ENCODE assay signal across 1 cellular context in the genomic region with DNA sequence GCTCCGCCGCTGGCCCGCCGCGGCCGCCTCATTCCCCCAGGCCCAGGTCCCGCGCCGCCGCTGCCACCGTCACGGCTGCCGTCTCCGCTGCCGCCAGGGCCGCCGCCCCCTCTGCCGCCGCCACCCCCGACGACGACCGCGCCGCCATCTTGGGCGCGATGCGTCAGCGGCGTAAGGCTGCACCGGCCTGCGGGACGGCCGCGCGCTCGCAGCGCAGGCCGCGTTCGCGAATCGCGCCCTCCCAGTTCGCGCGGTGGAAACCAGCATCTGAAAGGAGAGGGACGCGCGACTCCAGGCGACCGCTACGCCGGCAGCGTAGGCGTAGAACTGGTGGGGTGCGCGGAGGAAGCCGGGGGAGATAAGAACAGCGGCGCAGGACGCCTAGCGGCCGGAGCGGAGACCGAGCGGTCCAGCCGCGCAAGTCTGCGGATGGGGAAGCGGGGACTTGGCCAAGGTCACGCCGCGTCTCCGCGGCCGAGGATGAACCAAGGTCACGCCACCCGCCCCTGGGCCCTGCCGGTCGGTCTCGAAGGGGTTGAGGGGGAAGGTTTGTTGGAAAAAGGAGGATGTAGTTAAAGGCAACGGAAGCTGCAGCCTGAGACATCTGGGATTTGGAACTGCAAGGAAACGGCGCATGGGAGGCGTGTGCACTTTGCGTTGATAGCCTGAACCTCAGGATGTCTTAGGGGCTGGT.
TF ChIP-seq lines count a peak whose summit lies in the region.

Gene NUDT3 (minus strand): TSS at position 173 of the 694 bp plus-strand sequence. CDS start 307 bp downstream, outside the sequence.

TF ChIP-seq in HepG2, 621 proteins besides CTCF, POLR2A, EP300 and RAD21 (continued from another document and continues in another):
- TF ChIP-seq ZNF83 (CRISPR knock-in tag; IDR thresholded peaks at IDR 0.05; ENCODE audit: borderline replicate concordance) = no peak; the same call in 1 of the 2 replicates
- no peak for TF ChIP-seq ZNF136 (CRISPR knock-in tag; IDR thresholded peaks at IDR 0.05; ENCODE audit: low read depth)
- TF ChIP-seq, protein P1, sequence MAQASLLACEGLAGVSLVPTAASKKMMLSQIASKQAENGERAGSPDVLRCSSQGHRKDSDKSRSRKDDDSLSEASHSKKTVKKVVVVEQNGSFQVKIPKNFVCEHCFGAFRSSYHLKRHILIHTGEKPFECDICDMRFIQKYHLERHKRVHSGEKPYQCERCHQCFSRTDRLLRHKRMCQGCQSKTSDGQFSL (CRISPR knock-in tag; IDR thresholded peaks at IDR 0.05) = no peak; the same call in 1 of the 2 replicates
- no peak for TF ChIP-seq MAFF (IDR thresholded peaks at IDR 0.05; ENCODE audit: low read depth, low read length)
- no peak for TF ChIP-seq PCBP1 (IDR thresholded peaks at IDR 0.05; ENCODE audit: borderline replicate concordance, low read depth, low read length)
- no peak for TF ChIP-seq NCOA5 (CRISPR knock-in tag; IDR thresholded peaks at IDR 0.05)
- TF ChIP-seq ZNF18 (CRISPR knock-in tag; IDR thresholded peaks at IDR 0.05; ENCODE audit: insufficient replicate concordance) = no peak
- no peak for TF ChIP-seq MLLT10 (CRISPR knock-in tag; IDR thresholded peaks at IDR 0.05)
- TF ChIP-seq FLYWCH1 (CRISPR knock-in tag; IDR thresholded peaks at IDR 0.05) = no peak
- TF ChIP-seq ZBTB42 (CRISPR knock-in tag; IDR thresholded peaks at IDR 0.05) = no peak
- TF ChIP-seq, protein P2, sequence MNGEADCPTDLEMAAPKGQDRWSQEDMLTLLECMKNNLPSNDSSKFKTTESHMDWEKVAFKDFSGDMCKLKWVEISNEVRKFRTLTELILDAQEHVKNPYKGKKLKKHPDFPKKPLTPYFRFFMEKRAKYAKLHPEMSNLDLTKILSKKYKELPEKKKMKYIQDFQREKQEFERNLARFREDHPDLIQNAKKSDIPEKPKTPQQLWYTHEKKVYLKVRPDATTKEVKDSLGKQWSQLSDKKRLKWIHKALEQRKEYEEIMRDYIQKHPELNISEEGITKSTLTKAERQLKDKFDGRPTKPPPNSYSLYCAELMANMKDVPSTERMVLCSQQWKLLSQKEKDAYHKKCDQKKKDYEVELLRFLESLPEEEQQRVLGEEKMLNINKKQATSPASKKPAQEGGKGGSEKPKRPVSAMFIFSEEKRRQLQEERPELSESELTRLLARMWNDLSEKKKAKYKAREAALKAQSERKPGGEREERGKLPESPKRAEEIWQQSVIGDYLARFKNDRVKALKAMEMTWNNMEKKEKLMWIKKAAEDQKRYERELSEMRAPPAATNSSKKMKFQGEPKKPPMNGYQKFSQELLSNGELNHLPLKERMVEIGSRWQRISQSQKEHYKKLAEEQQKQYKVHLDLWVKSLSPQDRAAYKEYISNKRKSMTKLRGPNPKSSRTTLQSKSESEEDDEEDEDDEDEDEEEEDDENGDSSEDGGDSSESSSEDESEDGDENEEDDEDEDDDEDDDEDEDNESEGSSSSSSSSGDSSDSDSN (CRISPR knock-in tag; IDR thresholded peaks at IDR 0.05) = peak; percentile 81
- no peak for TF ChIP-seq SRSF9 (IDR thresholded peaks at IDR 0.05; ENCODE audit: borderline replicate concordance, insufficient read depth, low read depth, low read length, poor library complexity, severe bottlenecking)
- TF ChIP-seq TRAFD1 (CRISPR knock-in tag; IDR thresholded peaks at IDR 0.05; ENCODE audit: borderline replicate concordance) = no peak
- no peak; the same call in 1 of the 2 replicates for TF ChIP-seq ZNF430 (CRISPR knock-in tag; IDR thresholded peaks at IDR 0.05)
- no peak for TF ChIP-seq HDAC6 (IDR thresholded peaks at IDR 0.05; ENCODE audit: low read depth, low read length)
- TF ChIP-seq CREM (IDR thresholded peaks at IDR 0.05) = no peak
- TF ChIP-seq CREM (CRISPR knock-in tag; IDR thresholded peaks at IDR 0.05) = no peak
- no peak for TF ChIP-seq ZNF20 (CRISPR knock-in tag; IDR thresholded peaks at IDR 0.05)
- TF ChIP-seq ZZZ3 (CRISPR knock-in tag; IDR thresholded peaks at IDR 0.05; ENCODE audit: borderline replicate concordance) = no peak
- no peak; the same call in 1 of the 2 replicates for TF ChIP-seq AKAP8 (CRISPR knock-in tag; IDR thresholded peaks at IDR 0.05)
- TF ChIP-seq, protein P3, sequence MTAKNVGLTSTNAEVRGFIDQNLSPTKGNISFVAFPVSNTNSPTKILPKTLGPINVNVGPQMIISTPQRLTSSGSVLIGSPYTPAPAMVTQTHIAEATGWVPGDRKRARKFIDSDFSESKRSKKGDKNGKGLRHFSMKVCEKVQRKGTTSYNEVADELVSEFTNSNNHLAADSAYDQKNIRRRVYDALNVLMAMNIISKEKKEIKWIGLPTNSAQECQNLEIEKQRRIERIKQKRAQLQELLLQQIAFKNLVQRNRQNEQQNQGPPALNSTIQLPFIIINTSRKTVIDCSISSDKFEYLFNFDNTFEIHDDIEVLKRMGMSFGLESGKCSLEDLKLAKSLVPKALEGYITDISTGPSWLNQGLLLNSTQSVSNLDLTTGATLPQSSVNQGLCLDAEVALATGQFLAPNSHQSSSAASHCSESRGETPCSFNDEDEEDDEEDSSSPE (CRISPR knock-in tag; IDR thresholded peaks at IDR 0.05) = peak; percentile 71
- TF ChIP-seq HOXA7 (CRISPR knock-in tag; IDR thresholded peaks at IDR 0.05) = no peak
- no peak; the same call in 1 of the 2 replicates for TF ChIP-seq ZNF607 (CRISPR knock-in tag; IDR thresholded peaks at IDR 0.05; ENCODE audit: borderline replicate concordance)
- TF ChIP-seq ZNF569 (CRISPR knock-in tag; IDR thresholded peaks at IDR 0.05; ENCODE audit: borderline replicate concordance) = no peak
- TF ChIP-seq PAF1 (CRISPR knock-in tag; IDR thresholded peaks at IDR 0.05) = no peak
- TF ChIP-seq ZC3H13 (CRISPR knock-in tag; IDR thresholded peaks at IDR 0.05) = peak; percentile 94
- TF ChIP-seq, protein P4, sequence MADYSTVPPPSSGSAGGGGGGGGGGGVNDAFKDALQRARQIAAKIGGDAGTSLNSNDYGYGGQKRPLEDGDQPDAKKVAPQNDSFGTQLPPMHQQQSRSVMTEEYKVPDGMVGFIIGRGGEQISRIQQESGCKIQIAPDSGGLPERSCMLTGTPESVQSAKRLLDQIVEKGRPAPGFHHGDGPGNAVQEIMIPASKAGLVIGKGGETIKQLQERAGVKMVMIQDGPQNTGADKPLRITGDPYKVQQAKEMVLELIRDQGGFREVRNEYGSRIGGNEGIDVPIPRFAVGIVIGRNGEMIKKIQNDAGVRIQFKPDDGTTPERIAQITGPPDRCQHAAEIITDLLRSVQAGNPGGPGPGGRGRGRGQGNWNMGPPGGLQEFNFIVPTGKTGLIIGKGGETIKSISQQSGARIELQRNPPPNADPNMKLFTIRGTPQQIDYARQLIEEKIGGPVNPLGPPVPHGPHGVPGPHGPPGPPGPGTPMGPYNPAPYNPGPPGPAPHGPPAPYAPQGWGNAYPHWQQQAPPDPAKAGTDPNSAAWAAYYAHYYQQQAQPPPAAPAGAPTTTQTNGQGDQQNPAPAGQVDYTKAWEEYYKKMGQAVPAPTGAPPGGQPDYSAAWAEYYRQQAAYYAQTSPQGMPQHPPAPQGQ (CRISPR knock-in tag; IDR thresholded peaks at IDR 0.05; ENCODE audit: borderline replicate concordance) = no peak
- no peak for TF ChIP-seq MTF1 (CRISPR knock-in tag; IDR thresholded peaks at IDR 0.05)
- peak; percentile 99 for TF ChIP-seq ZNF777 (CRISPR knock-in tag; IDR thresholded peaks at IDR 0.05)
- TF ChIP-seq, protein P5, sequence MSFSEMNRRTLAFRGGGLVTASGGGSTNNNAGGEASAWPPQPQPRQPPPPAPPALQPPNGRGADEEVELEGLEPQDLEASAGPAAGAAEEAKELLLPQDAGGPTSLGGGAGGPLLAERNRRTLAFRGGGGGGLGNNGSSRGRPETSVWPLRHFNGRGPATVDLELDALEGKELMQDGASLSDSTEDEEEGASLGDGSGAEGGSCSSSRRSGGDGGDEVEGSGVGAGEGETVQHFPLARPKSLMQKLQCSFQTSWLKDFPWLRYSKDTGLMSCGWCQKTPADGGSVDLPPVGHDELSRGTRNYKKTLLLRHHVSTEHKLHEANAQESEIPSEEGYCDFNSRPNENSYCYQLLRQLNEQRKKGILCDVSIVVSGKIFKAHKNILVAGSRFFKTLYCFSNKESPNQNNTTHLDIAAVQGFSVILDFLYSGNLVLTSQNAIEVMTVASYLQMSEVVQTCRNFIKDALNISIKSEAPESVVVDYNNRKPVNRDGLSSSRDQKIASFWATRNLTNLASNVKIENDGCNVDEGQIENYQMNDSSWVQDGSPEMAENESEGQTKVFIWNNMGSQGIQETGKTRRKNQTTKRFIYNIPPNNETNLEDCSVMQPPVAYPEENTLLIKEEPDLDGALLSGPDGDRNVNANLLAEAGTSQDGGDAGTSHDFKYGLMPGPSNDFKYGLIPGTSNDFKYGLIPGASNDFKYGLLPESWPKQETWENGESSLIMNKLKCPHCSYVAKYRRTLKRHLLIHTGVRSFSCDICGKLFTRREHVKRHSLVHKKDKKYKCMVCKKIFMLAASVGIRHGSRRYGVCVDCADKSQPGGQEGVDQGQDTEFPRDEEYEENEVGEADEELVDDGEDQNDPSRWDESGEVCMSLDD (CRISPR knock-in tag; IDR thresholded peaks at IDR 0.05; ENCODE audit: borderline replicate concordance) = no peak; the same call in 1 of the 2 replicates
- no peak for TF ChIP-seq ZNF784 (CRISPR knock-in tag; IDR thresholded peaks at IDR 0.05; ENCODE audit: borderline replicate concordance)
- TF ChIP-seq ZNF691 (CRISPR knock-in tag; IDR thresholded peaks at IDR 0.05; ENCODE audit: borderline replicate concordance, low read depth) = 0 out of 2 replicates have a peak, but pooled peaks have one; percentile 28
- TF ChIP-seq ARID2 (CRISPR knock-in tag; IDR thresholded peaks at IDR 0.05; ENCODE audit: borderline replicate concordance) = no peak
- TF ChIP-seq NFRKB (IDR thresholded peaks at IDR 0.05) = no peak
- peak; percentile 84 for TF ChIP-seq TEAD3 (CRISPR knock-in tag; optimal IDR thresholded peaks at IDR 0.05; ENCODE audit: borderline replicate concordance)
- TF ChIP-seq ZNF362 (CRISPR knock-in tag; IDR thresholded peaks at IDR 0.05; ENCODE audit: borderline replicate concordance) = no peak; the same call in 1 of the 2 replicates
- peak; percentile 85 for TF ChIP-seq ZNF331 (CRISPR knock-in tag; IDR thresholded peaks at IDR 0.05)
- TF ChIP-seq ZNF253 (CRISPR knock-in tag; IDR thresholded peaks at IDR 0.05; ENCODE audit: borderline replicate concordance) = peak; percentile 61; the same call in 1 of the 2 replicates
- TF ChIP-seq ZNF841 (CRISPR knock-in tag; IDR thresholded peaks at IDR 0.05; ENCODE audit: borderline replicate concordance) = no peak
- TF ChIP-seq, protein P6, sequence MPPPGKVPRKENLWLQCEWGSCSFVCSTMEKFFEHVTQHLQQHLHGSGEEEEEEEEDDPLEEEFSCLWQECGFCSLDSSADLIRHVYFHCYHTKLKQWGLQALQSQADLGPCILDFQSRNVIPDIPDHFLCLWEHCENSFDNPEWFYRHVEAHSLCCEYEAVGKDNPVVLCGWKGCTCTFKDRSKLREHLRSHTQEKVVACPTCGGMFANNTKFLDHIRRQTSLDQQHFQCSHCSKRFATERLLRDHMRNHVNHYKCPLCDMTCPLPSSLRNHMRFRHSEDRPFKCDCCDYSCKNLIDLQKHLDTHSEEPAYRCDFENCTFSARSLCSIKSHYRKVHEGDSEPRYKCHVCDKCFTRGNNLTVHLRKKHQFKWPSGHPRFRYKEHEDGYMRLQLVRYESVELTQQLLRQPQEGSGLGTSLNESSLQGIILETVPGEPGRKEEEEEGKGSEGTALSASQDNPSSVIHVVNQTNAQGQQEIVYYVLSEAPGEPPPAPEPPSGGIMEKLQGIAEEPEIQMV (CRISPR knock-in tag; IDR thresholded peaks at IDR 0.05; ENCODE audit: low read depth) = no peak
- no peak for TF ChIP-seq JUN (CRISPR knock-in tag; IDR thresholded peaks at IDR 0.05)
